2 cellular contexts compared by ENCODE assay signal in the genomic region with DNA sequence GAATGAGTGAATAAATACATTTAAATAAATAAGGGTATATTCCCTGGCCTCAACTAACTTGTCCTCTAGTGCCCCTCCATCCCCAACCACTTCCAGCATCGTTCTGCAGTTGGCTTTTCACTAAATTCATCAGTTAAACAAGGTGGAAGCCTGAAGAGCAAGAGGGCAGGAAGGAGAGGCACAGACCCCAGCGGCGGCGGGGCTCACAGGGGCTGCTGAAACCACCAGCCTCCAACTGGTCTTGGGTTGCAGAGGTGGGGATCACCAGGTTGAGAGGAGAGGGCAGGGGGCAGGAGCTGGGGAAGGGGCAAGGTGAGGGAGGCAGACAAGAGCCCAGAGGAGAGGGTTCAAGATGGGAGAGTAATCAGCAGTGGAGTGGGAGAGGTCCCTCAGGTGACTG.
TF ChIP-seq lines count a peak whose summit lies in the region.

No MANE protein-coding gene starts in this region.

TF ChIP-seq in WTC11, 78 proteins besides CTCF, POLR2A, EP300 and RAD21 (continued from another document):
- TF ChIP-seq ATF3 (CRISPR knock-in tag; conservative IDR thresholded peaks at IDR 0.05) (no peak), TEAD4 (CRISPR knock-in tag; IDR thresholded peaks at IDR 0.05) (no peak), ZNF138 (CRISPR knock-in tag; conservative IDR thresholded peaks at IDR 0.05) (no peak)
- TF ChIP-seq, protein P1, sequence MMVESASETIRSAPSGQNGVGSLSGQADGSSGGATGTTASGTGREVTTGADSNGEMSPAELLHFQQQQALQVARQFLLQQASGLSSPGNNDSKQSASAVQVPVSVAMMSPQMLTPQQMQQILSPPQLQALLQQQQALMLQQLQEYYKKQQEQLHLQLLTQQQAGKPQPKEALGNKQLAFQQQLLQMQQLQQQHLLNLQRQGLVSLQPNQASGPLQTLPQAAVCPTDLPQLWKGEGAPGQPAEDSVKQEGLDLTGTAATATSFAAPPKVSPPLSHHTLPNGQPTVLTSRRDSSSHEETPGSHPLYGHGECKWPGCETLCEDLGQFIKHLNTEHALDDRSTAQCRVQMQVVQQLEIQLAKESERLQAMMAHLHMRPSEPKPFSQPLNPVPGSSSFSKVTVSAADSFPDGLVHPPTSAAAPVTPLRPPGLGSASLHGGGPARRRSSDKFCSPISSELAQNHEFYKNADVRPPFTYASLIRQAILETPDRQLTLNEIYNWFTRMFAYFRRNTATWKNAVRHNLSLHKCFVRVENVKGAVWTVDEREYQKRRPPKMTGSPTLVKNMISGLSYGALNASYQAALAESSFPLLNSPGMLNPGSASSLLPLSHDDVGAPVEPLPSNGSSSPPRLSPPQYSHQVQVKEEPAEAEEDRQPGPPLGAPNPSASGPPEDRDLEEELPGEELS (CRISPR knock-in tag; IDR thresholded peaks at IDR 0.05): no peak

TF ChIP-seq in SK-N-SH, 30 proteins besides CTCF, POLR2A, EP300 and RAD21 (continued from another document):
- TF ChIP-seq RXRA (IDR thresholded peaks at IDR 0.05; ENCODE audit: borderline replicate concordance, low read depth): no peak
TF ChIP-seq in SK-N-SH: peak in this region for 0.
